ENCODE assay signal across 30 cellular contexts in the genomic region with DNA sequence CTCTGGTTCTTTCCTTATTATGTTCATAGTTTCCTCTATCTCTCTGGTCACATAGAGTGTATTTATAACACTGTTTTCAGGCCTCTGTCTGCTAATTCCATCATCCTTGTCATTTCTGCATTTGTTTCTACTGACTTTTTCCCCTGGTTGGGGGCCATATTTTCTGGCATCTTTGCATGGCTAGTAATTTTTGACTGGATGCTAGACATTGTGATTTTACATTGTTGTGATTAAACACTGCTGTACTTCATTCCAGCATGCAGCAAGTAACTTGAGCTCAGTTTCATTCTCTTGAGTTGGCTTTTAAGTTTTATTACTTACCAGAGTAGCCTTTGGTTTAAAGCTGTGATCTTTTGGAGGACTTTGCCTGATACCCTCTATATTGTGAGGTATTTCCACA.
"Had no signal": no experiment of that assay in that cellular context is flagged by ENCODE, and none has a peak within 500 bp of the region (broad histone marks: within the 10 kb centered on the region; RNA-seq: fewer than 3 reads in every experiment).

No MANE protein-coding gene starts in this region.

- H3K4me1 ChIP-seq: adrenal gland, ascending aorta, breast epithelium had no signal

- H3K36me3 ChIP-seq: adrenal gland, ascending aorta, brain microvascular endothelial cell, breast epithelium, cardiac muscle cell had no signal

- H3K9me3 ChIP-seq: adrenal gland, ascending aorta, body of pancreas had no signal

- DNase-seq: activated effector memory CD4-positive, alpha-beta T cell treated with anti-CD3 and anti-CD28 coated beads, Interleukin-2, amount 50 U/mL, for 16 hours; activated effector memory CD4-positive, alpha-beta T cell treated with Interleukin-2 at 50 U/mL for 16 hours; activated gamma-delta T cell; activated gamma-delta T cell treated with Interleukin-2 at 50 U/mL for 16 hours; activated naive CD4-positive, alpha-beta T cell; activated naive CD4-positive, alpha-beta T cell treated with anti-CD3 and anti-CD28 coated beads for 36 hours; activated naive CD4-positive, alpha-beta T cell treated with anti-CD3 and anti-CD28 coated beads, Interleukin-2, amount 10 ng/mL, durations not matched to agents 7 days and 5 days; activated naive CD4-positive, alpha-beta T cell treated with anti-CD3 and anti-CD28 coated beads, Interleukin-2, amount 50 U/mL, for 16 hours; activated naive CD4-positive, alpha-beta T cell treated with Interleukin-2 at 50 U/mL for 16 hours; activated naive CD8-positive, alpha-beta T cell treated with anti-CD3 and anti-CD28 coated beads for 36 hours; activated naive CD8-positive, alpha-beta T cell treated with anti-CD3 and anti-CD28 coated beads, Interleukin-2, amount 10 ng/mL, durations not matched to agents 7 days and 5 days; activated naive CD8-positive, alpha-beta T cell treated with anti-CD3 and anti-CD28 coated beads, Interleukin-2, amount 50 U/mL, for 24 hours; activated T-cell treated with anti-CD3 and anti-CD28 coated beads, Interleukin-2, amount 50 U/mL, for 1 hour; activated T-cell treated with anti-CD3 and anti-CD28 coated beads, Interleukin-2, amount 50 U/mL, for 24 hours; activated T-cell treated with anti-CD3 and anti-CD28 coated beads, Interleukin-2, amount 50 U/mL, for 4 hours; activated T-cell treated with anti-CD3 and anti-CD28 coated beads, Interleukin-2, amount 50 U/mL, for 48 hours; activated T-cell treated with anti-CD3 and anti-CD28 coated beads, Interleukin-2, amount 50 U/mL, for 72 hours; adrenal gland; amniotic stem cell; amygdala; anterior cingulate cortex; aorta; body of pancreas; brain microvascular endothelial cell; caudate nucleus; central memory CD4-positive, alpha-beta T cell; cerebellar nuclear complex had no signal

- H3K27ac ChIP-seq: adrenal gland, ascending aorta, body of pancreas, brain microvascular endothelial cell, breast epithelium, cardiac muscle cell had no signal

- H3K4me3 ChIP-seq: adrenal gland, ascending aorta, body of pancreas, breast epithelium, cardiac muscle cell had no signal
